21 cellular contexts compared by ENCODE assay signal in genomic region chr1:243977104-243977503, GRCh38.
A peak's percentile ranks its signal among the peaks of the same experiment; 100 is the strongest.
DNase-seq lines count a peak whose midpoint lies in the region; ATAC-seq and TF ChIP-seq lines count a peak whose summit lies in the region.
"Had no signal": no experiment of that assay in that cellular context is flagged by ENCODE, and none has a peak within 500 bp of the region (broad histone marks: within the 10 kb centered on the region; RNA-seq: fewer than 3 reads in every experiment).

No MANE protein-coding gene starts in this region.

- in situ Hi-C loops in brain microvascular endothelial cell (cut with HindIII; ENCODE audit: low pct_ligation_motif_present, low sequenced_read_pairs), result no loop called here

- no peaks in the 10 kb centered on the region for H3K27me3 Mint-ChIP-seq in stimulated activated naive CD8-positive, alpha-beta T cell treated with anti-CD3 and anti-CD28 coated beads, Interleukin-15, amount 100 ng/mL, for 72 hours
- H3K27me3 Mint-ChIP-seq: activated CD4-positive, alpha-beta memory T cell treated with anti-CD3 and anti-CD28 coated beads, Interleukin-2, amount 10 ng/mL, durations not matched to agents 7 days and 5 days; activated naive CD8-positive, alpha-beta T cell had no signal

- POLR2A ChIA-PET in HEK293 (lab: Yijun Ruan, JAX), result no interaction called here

- no peaks in the 10 kb centered on the region for H3K9me3 Mint-ChIP-seq in stimulated activated naive CD8-positive, alpha-beta T cell treated with anti-CD3 and anti-CD28 coated beads, Interleukin-15, amount 100 ng/mL, for 72 hours
- H3K9me3 Mint-ChIP-seq: activated CD4-positive, alpha-beta memory T cell treated with anti-CD3 and anti-CD28 coated beads, Interleukin-2, amount 10 ng/mL, durations not matched to agents 7 days and 5 days had no signal

- CTCF ChIA-PET in HEK293 (lab: Yijun Ruan, JAX), result interaction anchor here (0.6 kb wide), 1 partner anchor 405 kb away, joined by 3 read pairs; no protein-coding TSS in a partner anchor

- H3K36me3 ChIP-seq in HEK293 (ENCODE audit: control insufficient read depth in 2 of 2, insufficient read depth in 1 of 2, low read length in 2 of 2) (no peaks in the 10 kb centered on the region), brain microvascular endothelial cell (replicated peaks) (no peaks in the 10 kb centered on the region)
- H3K36me3 ChIP-seq: ascending aorta, neutrophil, SJSA1 had no signal

- no peak overlapping the region for H3K27ac Mint-ChIP-seq in stimulated activated naive CD8-positive, alpha-beta T cell treated with anti-CD3 and anti-CD28 coated beads, Interleukin-15, amount 100 ng/mL, for 72 hours
- H3K27ac Mint-ChIP-seq: activated CD4-positive, alpha-beta memory T cell treated with anti-CD3 and anti-CD28 coated beads, Interleukin-2, amount 10 ng/mL, durations not matched to agents 7 days and 5 days; activated naive CD8-positive, alpha-beta T cell had no signal

- H3K4me3 ChIP-seq in HEK293 (ENCODE audit: low read depth, low read length), result no peak overlapping the region
- no peak overlapping the region for H3K4me3 ChIP-seq in brain microvascular endothelial cell (ENCODE audit: low read depth, low read length)
- H3K4me3 ChIP-seq: ascending aorta, SJSA1 had no signal

- H3K9me3 ChIP-seq in HEK293 (ENCODE audit: control insufficient read depth, insufficient read depth, low read depth, low read length), result no peaks in the 10 kb centered on the region
- H3K9me3 ChIP-seq: ascending aorta, neutrophil, SJSA1 had no signal

- H3K27ac ChIP-seq in HEK293 (ENCODE audit: extremely low read depth, low read depth, low read length) (no peak overlapping the region), brain microvascular endothelial cell (no peak overlapping the region)
- H3K27ac ChIP-seq: ascending aorta, C4-2B, neutrophil, SJSA1 had no signal

- H3K4me3 Mint-ChIP-seq in stimulated activated naive CD8-positive, alpha-beta T cell treated with anti-CD3 and anti-CD28 coated beads, Interleukin-15, amount 100 ng/mL, for 72 hours, result no peak overlapping the region
- H3K4me3 Mint-ChIP-seq: activated CD4-positive, alpha-beta memory T cell treated with anti-CD3 and anti-CD28 coated beads, Interleukin-2, amount 10 ng/mL, durations not matched to agents 7 days and 5 days; activated naive CD8-positive, alpha-beta T cell had no signal

- no peaks in the 10 kb centered on the region for H3K4me1 ChIP-seq in HEK293 (ENCODE audit: control insufficient read depth, insufficient read depth, low read length)
- H3K4me1 ChIP-seq: ascending aorta had no signal

- ATAC-seq in HG03342 (IDR thresholded peaks at IDR 0.05; ENCODE audit: unreplicated experiment), result no peak
- ATAC-seq in stimulated activated naive CD8-positive, alpha-beta T cell treated with anti-CD3 and anti-CD28 coated beads, Interleukin-15, amount 100 ng/mL, for 72 hours, result no peak
- ATAC-seq: activated CD4-positive, CD25-positive, alpha-beta regulatory T cell treated with anti-CD3 and anti-CD28 coated beads, Interleukin-2, amount 50 U/mL, for 24 hours had no signal

- TF ChIP-seq CTCF in HEK293 (tag by site-specific recombination; IDR thresholded peaks at IDR 0.05) (no peak), brain microvascular endothelial cell (IDR thresholded peaks at IDR 0.05; ENCODE audit: low read depth, low read length, missing control alignments) (no peak), GM20000 (IDR thresholded peaks at IDR 0.05; ENCODE audit: extremely low read depth, missing control alignments) (no peak)

- peak; percentile 9 for DNase-seq in AG08395 (ENCODE audit: low spot score)
- DNase-seq in brain microvascular endothelial cell, result peak; percentile 39
- DNase-seq in glomerular visceral epithelial cell (ENCODE audit: extremely low spot score), result peak; percentile 15
- DNase-seq in GM20000 (ENCODE audit: low spot score), result no peak
- no peak for DNase-seq in 8988T
- no peak for DNase-seq in stimulated activated naive CD8-positive, alpha-beta T cell treated with anti-CD3 and anti-CD28 coated beads, Interleukin-15, amount 100 ng/mL, for 72 hours
- DNase-seq: activated CD4-positive, alpha-beta memory T cell treated with anti-CD3 and anti-CD28 coated beads, Interleukin-2, amount 10 ng/mL, durations not matched to agents 7 days and 5 days; effector memory CD4-positive, alpha-beta T cell; erythroblast; IMR-90; NCI-H2107; stimulated activated CD4-positive, alpha-beta T cell treated with anti-CD3 and anti-CD28 coated beads, Interleukin-2, amount 100 ng/mL, for 24 hours; T-helper 1 cell had no signal

- no peaks in the 10 kb centered on the region for H3K4me1 Mint-ChIP-seq in stimulated activated naive CD8-positive, alpha-beta T cell treated with anti-CD3 and anti-CD28 coated beads, Interleukin-15, amount 100 ng/mL, for 72 hours
- H3K4me1 Mint-ChIP-seq: activated CD4-positive, alpha-beta memory T cell treated with anti-CD3 and anti-CD28 coated beads, Interleukin-2, amount 10 ng/mL, durations not matched to agents 7 days and 5 days had no signal

- no peaks in the 10 kb centered on the region for H3K27me3 ChIP-seq in brain microvascular endothelial cell (replicated peaks)
- H3K27me3 ChIP-seq: ascending aorta, neutrophil, SJSA1 had no signal

TF ChIP-seq in HEK293, 187 proteins besides CTCF, POLR2A, EP300 and RAD21:
- no peak for TF ChIP-seq ZNF148 (tag by site-specific recombination; IDR thresholded peaks at IDR 0.05; ENCODE audit: borderline replicate concordance)
- TF ChIP-seq BCL11A (tag by site-specific recombination; IDR thresholded peaks at IDR 0.05; ENCODE audit: low read depth), result no peak
- peak; percentile 91 for TF ChIP-seq PRDM1 (tag by site-specific recombination; IDR thresholded peaks at IDR 0.05)

Comparison
In these comparisons a context has a peak if more than half of its experiments do, and no peak if none do; other contexts are left out.
1. DNase-seq: peak in AG08395 (single experiment), brain microvascular endothelial cell (single experiment) and glomerular visceral epithelial cell (single experiment); none in GM20000 (single experiment), 8988T (single experiment) and stimulated activated naive CD8-positive, alpha-beta T cell treated with anti-CD3 and anti-CD28 coated beads, Interleukin-15, amount 100 ng/mL, for 72 hours (0 of 2).